ENCODE assay signal across 8 cellular contexts in genomic region chr2:127024769-127025356, GRCh38.
A peak's percentile ranks its signal among the peaks of the same experiment; 100 is the strongest.
DNase-seq lines count a peak whose midpoint lies in the region; ATAC-seq, FAIRE-seq and TF ChIP-seq lines count a peak whose summit lies in the region.

No MANE protein-coding gene starts in this region.

- H3K79me2 ChIP-seq in HepG2 (ENCODE audit: insufficient read depth, low read length): no peaks in the 10 kb centered on the region

- H3K4me3 ChIP-seq in colonic mucosa: peak overlapping the region; percentile 28
- H3K4me3 ChIP-seq in HepG2 (replicated peaks in 1 of 3; ENCODE audit: insufficient read depth in 1 of 3, low read depth in 2 of 3, low read length in 3 of 3): no peak overlapping the region

- CTCF ChIA-PET in HepG2 (lab: Yijun Ruan, JAX; ENCODE audit: low intra/inter-chr PET ratio, low total read pairs): no interaction called here

- H3K27me3 ChIP-seq in colonic mucosa (no peaks in the 10 kb centered on the region), HepG2 (ENCODE audit: control insufficient read depth in 1 of 2, insufficient read depth in 2 of 2, low read length in 2 of 2) (0 out of 5 replicates have a peak, but pooled peaks cover 0 to 4% of the 10 kb centered on the region in 2 experiments)

- H3K4me1 ChIP-seq in colonic mucosa (peaks cover 7% of the 10 kb centered on the region), HepG2 (ENCODE audit: insufficient read depth, low read length) (no peaks in the 10 kb centered on the region)

- ATAC-seq in activated naive CD8-positive, alpha-beta T cell treated with anti-CD3 and anti-CD28 coated beads, Interleukin-2, amount 50 U/mL, for 24 hours: no peak
- peak; percentile 96 for ATAC-seq in HepG2

- H3K4me3 Mint-ChIP-seq in activated naive CD8-positive, alpha-beta T cell: peak overlapping the region; percentile 51
- no peak overlapping the region for H3K4me3 Mint-ChIP-seq in activated naive CD8-positive, alpha-beta T cell treated with anti-CD3 and anti-CD28 coated beads, Interleukin-2, amount 50 U/mL, for 24 hours

- in situ Hi-C loops in HepG2 (cut with HindIII; ENCODE audit: extremely low pct_ligation_motif_present, low pct_unique_long_range_greater_than_20kb): no loop called here

- H3K27ac Mint-ChIP-seq in activated naive CD8-positive, alpha-beta T cell: no peak overlapping the region
- H3K27ac Mint-ChIP-seq in activated naive CD8-positive, alpha-beta T cell treated with anti-CD3 and anti-CD28 coated beads, Interleukin-2, amount 50 U/mL, for 24 hours: no peak overlapping the region

- TF ChIP-seq CTCF in colonic mucosa (IDR thresholded peaks at IDR 0.05): no peak
- TF ChIP-seq CTCF in HepG2 (CRISPR knock-in tag; IDR thresholded peaks at IDR 0.05): no peak

- H3K9ac ChIP-seq in colonic mucosa (ENCODE audit: low read depth in 2 of 2, low read length in 2 of 2) (peak overlapping the region; percentile 12 to 26), HepG2 (ENCODE audit: insufficient read depth, low read depth, low read length) (no peak overlapping the region)

- H3K27me3 Mint-ChIP-seq in activated naive CD8-positive, alpha-beta T cell: peaks cover 11% of the 10 kb centered on the region
- H3K27me3 Mint-ChIP-seq in activated naive CD8-positive, alpha-beta T cell treated with anti-CD3 and anti-CD28 coated beads, Interleukin-2, amount 50 U/mL, for 24 hours: peaks cover 23% of the 10 kb centered on the region

- peaks cover 11% of the 10 kb centered on the region for H3K4me1 Mint-ChIP-seq in activated naive CD8-positive, alpha-beta T cell (ENCODE audit: low read depth)
- H3K4me1 Mint-ChIP-seq in activated naive CD8-positive, alpha-beta T cell treated with anti-CD3 and anti-CD28 coated beads, Interleukin-2, amount 50 U/mL, for 24 hours: peaks cover 17% of the 10 kb centered on the region

- H2AFZ ChIP-seq in HepG2 (ENCODE audit: low read length): no peak overlapping the region

- H3K36me3 ChIP-seq in colonic mucosa (no peaks in the 10 kb centered on the region), HepG2 (replicated peaks in 1 of 2; ENCODE audit: control insufficient read depth in 1 of 2, insufficient read depth in 2 of 2, low read length in 2 of 2) (no peaks in the 10 kb centered on the region)

- H3K36me3 Mint-ChIP-seq in activated naive CD8-positive, alpha-beta T cell: no peaks in the 10 kb centered on the region
- no peaks in the 10 kb centered on the region for H3K36me3 Mint-ChIP-seq in activated naive CD8-positive, alpha-beta T cell treated with anti-CD3 and anti-CD28 coated beads, Interleukin-2, amount 50 U/mL, for 24 hours (ENCODE audit: low read depth)

- TF ChIP-seq RAD21 in HepG2 (CRISPR knock-in tag; IDR thresholded peaks at IDR 0.05): no peak

- H3K27ac ChIP-seq in colonic mucosa: no peak overlapping the region
- H3K27ac ChIP-seq in HepG2 (ENCODE audit: extremely low read length, insufficient read depth, low read length): no peak overlapping the region
- H3K27ac ChIP-seq in substantia nigra (ENCODE audit: low read depth, low read length, poor library complexity, severe bottlenecking): peak overlapping the region; percentile 69

- FAIRE-seq in HepG2 (lab: Jason Lieb, UNC): no peak

- H3K4me2 ChIP-seq in HepG2 (ENCODE audit: low read depth, low read length): no peak overlapping the region

- no TSS peak for BruUV-seq in HepG2 (replicated peaks; lab: Mats Ljungman, UMichigan)

- H3K9me3 ChIP-seq in colonic mucosa (no peaks in the 10 kb centered on the region), HepG2 (ENCODE audit: low read length) (peaks cover 5% of the 10 kb centered on the region; the same call in 1 of the 2 replicates)

- TF ChIP-seq EP300 in HepG2 (IDR thresholded peaks at IDR 0.05; ENCODE audit: low read depth in 2 of 2, low read length in 2 of 2) (no peak), HepG2 (CRISPR knock-in tag; IDR thresholded peaks at IDR 0.05; ENCODE audit: borderline replicate concordance) (no peak)

- TF ChIP-seq POLR2A in HepG2 (IDR thresholded peaks at IDR 0.05; ENCODE audit: insufficient read depth in 1 of 2, low read depth in 2 of 2, low read length in 2 of 2): no peak

- no peak for DNase-seq in activated naive CD8-positive, alpha-beta T cell treated with anti-CD3 and anti-CD28 coated beads, Interleukin-2, amount 50 U/mL, for 24 hours
- peak; percentile 58 for DNase-seq in NCI-H2171 (lab: John Stamatoyannopoulos, UW)
- peak; percentile 27 for DNase-seq in colonic mucosa
- no peak for DNase-seq in HepG2 (ENCODE audit: low spot score)
- peak in 16 of 49 donors; percentile 25 to 76 (median 50) for DNase-seq in substantia nigra (lab: John Stamatoyannopoulos, UW)
- DNase-seq in H4 (ENCODE audit: low spot score): no peak
- no peak for DNase-seq in RKO (ENCODE audit: low spot score)

- intact Hi-C loops in colonic mucosa (cut with DNase I) (no loop called here), HepG2 (cut with micrococcal nuclease; ENCODE audit: unreplicated experiment) (no loop called here)

- POLR2A ChIA-PET in HepG2 (lab: Yijun Ruan, JAX): no interaction called here

- peaks cover 9% of the 10 kb centered on the region for H3K9me3 Mint-ChIP-seq in activated naive CD8-positive, alpha-beta T cell (ENCODE audit: low read depth)
- H3K9me3 Mint-ChIP-seq in activated naive CD8-positive, alpha-beta T cell treated with anti-CD3 and anti-CD28 coated beads, Interleukin-2, amount 50 U/mL, for 24 hours: no peaks in the 10 kb centered on the region

- H4K20me1 ChIP-seq in HepG2 (ENCODE audit: insufficient read depth, low read length): no peaks in the 10 kb centered on the region

- WGBS in HepG2 (ENCODE audit: low lambda C conversion rate): 73% methylated on average over 16 of the region's 29 CpGs

TF ChIP-seq in HepG2, 621 proteins besides CTCF, POLR2A, EP300 and RAD21 (continues in another document):
- TF ChIP-seq MYC (CRISPR knock-in tag; IDR thresholded peaks at IDR 0.05; ENCODE audit: borderline replicate concordance): no peak
- no peak for TF ChIP-seq ZNF350 (CRISPR knock-in tag; IDR thresholded peaks at IDR 0.05; ENCODE audit: borderline replicate concordance, low read depth)
- TF ChIP-seq HDAC6 (IDR thresholded peaks at IDR 0.05; ENCODE audit: low read depth, low read length): no peak
- no peak for TF ChIP-seq PAX8 (CRISPR knock-in tag; IDR thresholded peaks at IDR 0.05; ENCODE audit: borderline replicate concordance)
- no peak for TF ChIP-seq ZNF205 (CRISPR knock-in tag; IDR thresholded peaks at IDR 0.05)
- TF ChIP-seq BATF2 (CRISPR knock-in tag; IDR thresholded peaks at IDR 0.05): no peak
- no peak for TF ChIP-seq ZNF780A (CRISPR knock-in tag; IDR thresholded peaks at IDR 0.05)
- no peak for TF ChIP-seq KLF12 (CRISPR knock-in tag; IDR thresholded peaks at IDR 0.05; ENCODE audit: borderline replicate concordance)
- no peak for TF ChIP-seq HOMEZ (CRISPR knock-in tag; IDR thresholded peaks at IDR 0.05; ENCODE audit: low read depth)
- TF ChIP-seq ZNF784 (CRISPR knock-in tag; IDR thresholded peaks at IDR 0.05; ENCODE audit: borderline replicate concordance): no peak

Comparison
In these comparisons a context has a peak if more than half of its experiments do, and no peak if none do; other contexts are left out.
1. DNase-seq: peak in NCI-H2171 (single experiment) and colonic mucosa (single experiment); none in activated naive CD8-positive, alpha-beta T cell treated with anti-CD3 and anti-CD28 coated beads, Interleukin-2, amount 50 U/mL, for 24 hours (single experiment), HepG2 (single experiment), H4 (single experiment) and RKO (single experiment).